In genomic region chr5:139126711-139127111, GRCh38 we compare ENCODE assay signal across 23 cellular contexts.
DNase-seq lines count a peak whose midpoint lies in the region; ATAC-seq and TF ChIP-seq lines count a peak whose summit lies in the region.
"Had no signal": no experiment of that assay in that cellular context is flagged by ENCODE, and none has a peak within 500 bp of the region (broad histone marks: within the 10 kb centered on the region; RNA-seq: fewer than 3 reads in every experiment).

No MANE protein-coding gene starts in this region.

- peak; percentile 93 for ATAC-seq in Right ventricle myocardium inferior
- ATAC-seq: activated T-helper 17 cell treated with anti-CD3 and anti-CD28 coated beads, Interleukin-2, amount 50 U/mL, for 72 hours; HCT116; stimulated activated naive B cell treated with anti-CD40 and anti-IgM and Interleukin-4, amounts not matched to agents 10 μg/mL and 1 μg/mL and 100 μg/mL, for 72 hours had no signal

- no peaks in the 10 kb centered on the region for H3K9me3 ChIP-seq in testis
- H3K9me3 ChIP-seq: colonic mucosa, esophagus squamous epithelium, prostate gland, thyroid gland had no signal

- no peaks in the 10 kb centered on the region for H3K36me3 ChIP-seq in testis (ENCODE audit: low read depth, missing control alignments)
- H3K36me3 ChIP-seq: colonic mucosa, neural progenitor cell, prostate gland, thyroid gland had no signal

- no peaks in the 10 kb centered on the region for H3K4me1 Mint-ChIP-seq in activated CD4-positive, alpha-beta T cell treated with anti-CD3 and anti-CD28 coated beads, Interleukin-2, amount 10 ng/mL, durations not matched to agents 24 days and 14 days
- H3K4me1 Mint-ChIP-seq: activated naive CD8-positive, alpha-beta T cell treated with anti-CD3 and anti-CD28 coated beads for 36 hours had no signal

- TF ChIP-seq CTCF in testis (IDR thresholded peaks at IDR 0.05): no peak

- H3K4me3 ChIP-seq in testis: no peak overlapping the region
- H3K4me3 ChIP-seq: colonic mucosa, esophagus squamous epithelium, lung, neural progenitor cell, prostate gland, thyroid gland had no signal

- no peaks in the 10 kb centered on the region for H3K27me3 ChIP-seq in testis
- H3K27me3 ChIP-seq: colonic mucosa, esophagus squamous epithelium, neural progenitor cell, thyroid gland had no signal

- no peak overlapping the region for H3K4me3 Mint-ChIP-seq in activated CD4-positive, alpha-beta T cell treated with anti-CD3 and anti-CD28 coated beads, Interleukin-2, amount 10 ng/mL, durations not matched to agents 24 days and 14 days
- H3K4me3 Mint-ChIP-seq: activated naive CD8-positive, alpha-beta T cell treated with anti-CD3 and anti-CD28 coated beads for 36 hours; activated T-helper 17 cell treated with anti-CD3 and anti-CD28 coated beads, Interleukin-2, amount 50 U/mL, for 72 hours; CD14-positive monocyte; neural progenitor cell; stimulated activated naive B cell treated with anti-CD40 and anti-IgM and Interleukin-4, amounts not matched to agents 10 μg/mL and 1 μg/mL and 100 μg/mL, for 72 hours had no signal

- 60 to 87% methylated on average over 3 of the region's 3 CpGs for WGBS in testis, 2 donors

- H3K27ac Mint-ChIP-seq in activated CD4-positive, alpha-beta T cell treated with anti-CD3 and anti-CD28 coated beads, Interleukin-2, amount 10 ng/mL, durations not matched to agents 24 days and 14 days: no peak overlapping the region
- H3K27ac Mint-ChIP-seq: activated naive CD8-positive, alpha-beta T cell treated with anti-CD3 and anti-CD28 coated beads for 36 hours; activated T-helper 17 cell treated with anti-CD3 and anti-CD28 coated beads, Interleukin-2, amount 50 U/mL, for 72 hours; neural progenitor cell had no signal

- H3K4me1 ChIP-seq in testis: peaks cover 4% of the 10 kb centered on the region
- H3K4me1 ChIP-seq: colonic mucosa had no signal

- no peaks in the 10 kb centered on the region for H3K27me3 Mint-ChIP-seq in activated CD4-positive, alpha-beta T cell treated with anti-CD3 and anti-CD28 coated beads, Interleukin-2, amount 10 ng/mL, durations not matched to agents 24 days and 14 days
- H3K27me3 Mint-ChIP-seq: activated naive CD8-positive, alpha-beta T cell treated with anti-CD3 and anti-CD28 coated beads for 36 hours; activated T-helper 17 cell treated with anti-CD3 and anti-CD28 coated beads, Interleukin-2, amount 50 U/mL, for 72 hours; stimulated activated naive B cell treated with anti-CD40 and anti-IgM and Interleukin-4, amounts not matched to agents 10 μg/mL and 1 μg/mL and 100 μg/mL, for 72 hours had no signal

- H3K36me3 Mint-ChIP-seq in activated CD4-positive, alpha-beta T cell treated with anti-CD3 and anti-CD28 coated beads, Interleukin-2, amount 10 ng/mL, durations not matched to agents 24 days and 14 days (ENCODE audit: low read depth): peaks cover 3% of the 10 kb centered on the region

- peak overlapping the region; percentile 74 for H3K27ac ChIP-seq in caudate nucleus (ENCODE audit: low read depth, low read length)
- no peak overlapping the region for H3K27ac ChIP-seq in testis
- H3K27ac ChIP-seq: colonic mucosa, neural progenitor cell, prostate gland, thyroid gland, VCaP had no signal

- intact Hi-C loops in Right ventricle myocardium inferior (cut with DNase I) (no loop called here), testis (cut with DNase I; ENCODE audit: low total_unique reads) (no loop called here), posterior cingulate gyrus (cut with DNase I) (no loop called here)
- intact Hi-C loops in activated CD4-positive, alpha-beta T cell treated with anti-CD3 and anti-CD28 coated beads, Interleukin-2, amount 10 ng/mL, durations not matched to agents 24 days and 14 days (cut with micrococcal nuclease): no loop called here

- DNase-seq in caudate nucleus (lab: John Stamatoyannopoulos, UW): peak in 3 of 61 donors; percentile 24 to 66 (median 45)
- DNase-seq in Right ventricle myocardium inferior (ENCODE audit: missing footprints): peak; percentile 66
- peak; percentile 11 for DNase-seq in mesenteric fat pad (ENCODE audit: low spot score)
- DNase-seq in testis: peak; percentile 42
- no peak for DNase-seq in posterior cingulate gyrus
- DNase-seq in activated CD4-positive, alpha-beta T cell treated with anti-CD3 and anti-CD28 coated beads, Interleukin-2, amount 10 ng/mL, durations not matched to agents 24 days and 14 days: no peak
- no peak for DNase-seq in AML-193 (lab: John Stamatoyannopoulos, UW)
- DNase-seq: activated CD4-positive, alpha-beta T cell treated with anti-CD3 and anti-CD28 coated beads, Interleukin-2, amount 50 U/mL, for 4 hours; activated naive CD8-positive, alpha-beta T cell treated with anti-CD3 and anti-CD28 coated beads for 36 hours; colonic mucosa; esophagus squamous epithelium; NCI-H1694 treated with DMSO at 0.1 percent for 48 hours; NCI-H226; NCI-H774; stimulated activated naive B cell treated with anti-CD40 and anti-IgM and Interleukin-4, amounts not matched to agents 10 μg/mL and 1 μg/mL and 100 μg/mL, for 72 hours; thyroid gland had no signal

- TF ChIP-seq POLR2A in testis (IDR thresholded peaks at IDR 0.05): no peak

- no peaks in the 10 kb centered on the region for H3K9me3 Mint-ChIP-seq in activated CD4-positive, alpha-beta T cell treated with anti-CD3 and anti-CD28 coated beads, Interleukin-2, amount 10 ng/mL, durations not matched to agents 24 days and 14 days
- H3K9me3 Mint-ChIP-seq: activated naive CD8-positive, alpha-beta T cell treated with anti-CD3 and anti-CD28 coated beads for 36 hours; activated T-helper 17 cell treated with anti-CD3 and anti-CD28 coated beads, Interleukin-2, amount 50 U/mL, for 72 hours; CD14-positive monocyte; neural progenitor cell; stimulated activated naive B cell treated with anti-CD40 and anti-IgM and Interleukin-4, amounts not matched to agents 10 μg/mL and 1 μg/mL and 100 μg/mL, for 72 hours had no signal

Comparison
In these comparisons a context has a peak if more than half of its experiments do, and no peak if none do; other contexts are left out.
1. DNase-seq: peak in Right ventricle myocardium inferior (single experiment), mesenteric fat pad (single experiment) and testis (single experiment); none in posterior cingulate gyrus (0 of 10), activated CD4-positive, alpha-beta T cell treated with anti-CD3 and anti-CD28 coated beads, Interleukin-2, amount 10 ng/mL, durations not matched to agents 24 days and 14 days (single experiment) and AML-193 (0 of 2).